In the genomic region with DNA sequence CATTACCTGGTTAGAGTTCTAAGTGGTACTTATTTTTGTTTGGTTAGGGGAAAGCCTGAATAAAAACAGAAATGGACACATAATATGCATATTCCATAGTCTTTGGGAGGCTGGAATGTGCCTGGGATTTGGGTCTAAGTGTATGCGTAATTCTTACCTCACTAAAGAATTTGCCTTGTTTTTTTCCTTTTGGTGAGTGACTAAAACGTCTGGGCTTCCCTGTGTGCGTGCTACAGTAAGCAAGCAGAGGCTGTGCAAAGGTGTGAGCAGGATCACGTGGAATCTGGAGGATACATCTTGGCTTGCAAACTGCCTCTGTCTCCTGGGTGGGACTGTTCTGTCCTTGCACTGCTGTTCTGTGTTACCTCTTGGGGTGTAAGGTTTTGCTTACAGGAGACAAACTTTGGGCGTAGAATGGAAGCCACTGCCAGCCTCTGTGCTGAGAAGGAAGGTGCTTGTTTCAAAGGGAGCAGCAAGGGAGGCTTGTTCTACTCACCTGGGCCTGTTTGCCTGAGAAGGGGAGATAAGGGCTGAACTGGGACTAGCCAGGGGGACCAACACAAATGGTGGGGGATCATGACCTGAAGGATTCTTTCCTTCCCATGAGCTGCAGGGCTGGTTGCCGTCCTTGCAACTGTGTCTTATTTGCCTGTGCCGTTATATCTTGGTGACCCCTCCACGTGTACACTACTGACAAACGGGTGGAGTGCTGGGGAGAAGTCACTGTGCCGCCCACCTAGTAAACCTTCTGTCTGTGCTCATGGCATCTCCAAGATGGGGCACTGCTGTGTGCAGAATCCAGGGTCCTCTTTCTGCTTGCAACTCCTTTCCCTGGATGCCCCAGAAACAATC, we compare ENCODE assay signal across 8 cellular contexts. TPM values are rescaled to one million over a fixed set of nuclear protein-coding genes. Genes with fewer than 3 reads are reported as not detected.
DNase-seq lines count a peak whose midpoint lies in the region; ATAC-seq and TF ChIP-seq lines count a peak whose summit lies in the region.

No MANE protein-coding gene starts in this region.

- no peak for TF ChIP-seq CTCF in tibial artery (IDR thresholded peaks at IDR 0.05)

- H3K36me3 ChIP-seq in mesenchymal stem cell (ENCODE audit: control insufficient read depth in 1 of 2, insufficient read depth in 2 of 2, low read depth in 1 of 2, low read length in 2 of 2) = peaks cover 7 to 87% of the 10 kb centered on the region in 2 experiments
- H3K36me3 ChIP-seq in tibial artery = peaks cover 53 to 61% (median 55%) of the 10 kb centered on the region in 3 donors

- H3K4me3 ChIP-seq in mesenchymal stem cell (ENCODE audit: insufficient read depth in 1 of 2, low read depth in 1 of 2, low read length in 2 of 2) (peak overlapping the region; percentile 60 to 92), tibial artery (peak overlapping the region; percentile 67 to 97)

- peak; percentile 9 for DNase-seq in NCI-H2171 treated with DMSO at 0.1 percent for 48 hours (lab: John Stamatoyannopoulos, UW)
- no peak for DNase-seq in NCI-H2171 (lab: John Stamatoyannopoulos, UW)
- DNase-seq in T-helper 17 cell = no peak
- DNase-seq in mesenchymal stem cell = peak; percentile 88
- peak; percentile 43 to 75 for DNase-seq in tibial artery
- DNase-seq in activated gamma-delta T cell treated with Interleukin-2 at 50 U/mL for 16 hours = no peak
- no peak for DNase-seq in NCI-H1048 (lab: John Stamatoyannopoulos, UW)

- peaks cover 75% of the 10 kb centered on the region for H3K4me1 Mint-ChIP-seq in T-helper 17 cell

- H3K4me2 ChIP-seq in mesenchymal stem cell (ENCODE audit: low read length, poor library complexity, severe bottlenecking) = peak overlapping the region; percentile 25

- H3K27ac Mint-ChIP-seq in T-helper 17 cell = peak overlapping the region; percentile 100

- H3K9ac ChIP-seq in mesenchymal stem cell (ENCODE audit: low read length) = peak overlapping the region; percentile 99

- H4K8ac ChIP-seq in mesenchymal stem cell (ENCODE audit: low read length) = no peak overlapping the region

- H4K91ac ChIP-seq in mesenchymal stem cell (ENCODE audit: low read length) = peak overlapping the region; percentile 4

- peak overlapping the region; percentile 100 for H3K4me3 Mint-ChIP-seq in T-helper 17 cell

- no peak overlapping the region for H2BK5ac ChIP-seq in mesenchymal stem cell (ENCODE audit: low read depth, low read length, poor library complexity, severe bottlenecking)

- peak overlapping the region; percentile 34 to 73 for H3K18ac ChIP-seq in mesenchymal stem cell (ENCODE audit: low read depth in 1 of 2, low read length in 2 of 2)

- ATAC-seq in T-helper 17 cell = no peak

- H3K14ac ChIP-seq in mesenchymal stem cell (ENCODE audit: low read length in 2 of 2) = peak overlapping the region in 1 of 2 experiments; percentile 94

- H3K23ac ChIP-seq in mesenchymal stem cell (ENCODE audit: low read length in 2 of 2) = peak overlapping the region in 1 of 2 experiments; percentile 92

- no peak overlapping the region for H2BK15ac ChIP-seq in mesenchymal stem cell (ENCODE audit: low read depth, poor library complexity, severe bottlenecking)

- no peaks in the 10 kb centered on the region for H3K27me3 Mint-ChIP-seq in T-helper 17 cell

- no peak overlapping the region for H2BK120ac ChIP-seq in mesenchymal stem cell (ENCODE audit: low read depth, low read length)

- intact Hi-C loops in tibial artery (cut with DNase I; ENCODE audit: low total_unique reads) = no loop called here

- no peak overlapping the region for H2AFZ ChIP-seq in mesenchymal stem cell (ENCODE audit: low read depth, low read length)

- H2AK5ac ChIP-seq in mesenchymal stem cell (ENCODE audit: low read length, severe bottlenecking) = no peak overlapping the region

- WGBS in mesenchymal stem cell = 45% methylated on average over 10 of the region's 10 CpGs

- H2BK12ac ChIP-seq in mesenchymal stem cell (ENCODE audit: low read length in 2 of 2) = peak overlapping the region in 1 of 2 experiments; percentile 43

- H3K27ac ChIP-seq in cingulate gyrus (ENCODE audit: low read depth, low read length) = peak overlapping the region; percentile 100
- H3K27ac ChIP-seq in mesenchymal stem cell (ENCODE audit: low read length, poor library complexity, severe bottlenecking) = peak overlapping the region; percentile 84
- H3K27ac ChIP-seq in tibial artery = peak overlapping the region; percentile 94 to 99

- no peaks in the 10 kb centered on the region for H3K27me3 ChIP-seq in mesenchymal stem cell (ENCODE audit: control insufficient read depth in 1 of 2, insufficient read depth in 1 of 2, low read length in 2 of 2)
- H3K27me3 ChIP-seq in tibial artery = no peaks in the 10 kb centered on the region

- peak overlapping the region in 1 of 2 experiments; percentile 24 for H3K4ac ChIP-seq in mesenchymal stem cell (ENCODE audit: low read depth in 1 of 2, low read length in 2 of 2)

- no peaks in the 10 kb centered on the region for H3K79me1 ChIP-seq in mesenchymal stem cell (replicated peaks; ENCODE audit: low read length, poor library complexity, severe bottlenecking)

- peaks cover 25% of the 10 kb centered on the region for H3K36me3 Mint-ChIP-seq in T-helper 17 cell (ENCODE audit: low read depth)

- H3K9me3 ChIP-seq in T-helper 17 cell (ENCODE audit: control insufficient read depth, low read length, poor library complexity, severe bottlenecking) (peaks cover 2% of the 10 kb centered on the region), mesenchymal stem cell (ENCODE audit: control insufficient read depth, low read length) (no peaks in the 10 kb centered on the region), tibial artery (no peaks in the 10 kb centered on the region)

- H3K4me1 ChIP-seq in mesenchymal stem cell (ENCODE audit: control insufficient read depth, insufficient read depth, low read depth, low read length) (peaks cover 2% of the 10 kb centered on the region), tibial artery (peaks cover 0 to 56% (median 26%) of the 10 kb centered on the region in 4 donors)

RNA-seq across cellular contexts. Expression of gene NEAT1, which starts 4.5 kb away (rescaled TPM):
- total RNA-seq in T-helper 17 cell = 100 to 1,000 TPM; 554 to 555 TPM
- 51.2 TPM for polyA plus RNA-seq in mesenchymal stem cell (2013, experiment 1 of 2)
- polyA plus RNA-seq in mesenchymal stem cell (2013, experiment 2 of 2) = 44.5 TPM

RNA-seq across cellular contexts. Expression of gene FRMD8, which starts 40.6 kb away (rescaled TPM):
- total RNA-seq in T-helper 17 cell = 10 to 100 TPM; 29.2 to 37.5 TPM
- polyA plus RNA-seq in mesenchymal stem cell (2013, experiment 1 of 2) = 24.6 TPM
- polyA plus RNA-seq in mesenchymal stem cell (2013, experiment 2 of 2) = 25.1 TPM

RNA-seq across cellular contexts. Expression of gene SLC25A45, which starts 44.6 kb away (rescaled TPM):
- total RNA-seq in T-helper 17 cell = 10 to 100 TPM; 57.7 to 61.6 TPM
- polyA plus RNA-seq in mesenchymal stem cell (2013, experiment 1 of 2) = 2.2 TPM
- polyA plus RNA-seq in mesenchymal stem cell (2013, experiment 2 of 2) = 1.9 TPM

Comparison
In these comparisons a context has a peak if more than half of its experiments do, and no peak if none do; other contexts are left out.
1. DNase-seq: peak in NCI-H2171 treated with DMSO at 0.1 percent for 48 hours (single experiment), mesenchymal stem cell (single experiment) and tibial artery (2 of 2); none in NCI-H2171 (single experiment), T-helper 17 cell (0 of 3), activated gamma-delta T cell treated with Interleukin-2 at 50 U/mL for 16 hours (single experiment) and NCI-H1048 (single experiment).
2. Peak in every context shown above with its lines, with median percentiles within 50 percentile points of each other: H3K27ac ChIP-seq.